In the genomic region with DNA sequence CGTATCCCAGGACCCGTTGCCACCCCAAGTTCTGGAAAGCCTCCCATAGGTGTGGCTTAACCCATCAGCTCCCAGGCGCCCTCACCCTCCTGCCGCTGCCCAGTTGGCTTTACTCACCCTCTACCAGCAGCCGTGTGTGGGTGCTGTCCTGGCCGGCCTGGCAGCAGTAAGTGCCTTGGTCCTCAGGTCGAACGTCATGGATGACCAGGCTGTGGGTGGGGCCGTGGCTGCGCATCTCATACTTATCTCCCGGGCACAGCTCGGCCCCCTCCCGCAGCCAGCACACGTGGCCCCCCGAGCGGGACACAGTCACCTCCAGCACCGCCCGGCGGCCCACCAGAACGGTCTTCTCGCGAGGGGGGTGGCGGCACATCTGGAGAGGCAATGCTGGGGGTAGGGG, we compare ENCODE assay signal across 10 cellular contexts. TPM values are rescaled to one million over a fixed set of nuclear protein-coding genes. Genes with fewer than 3 reads are reported as not detected.
DNase-seq lines count a peak whose midpoint lies in the region; ATAC-seq and TF ChIP-seq lines count a peak whose summit lies in the region.
"Had no signal": no experiment of that assay in that cellular context is flagged by ENCODE, and none has a peak within 500 bp of the region (broad histone marks: within the 10 kb centered on the region; RNA-seq: fewer than 3 reads in every experiment).

No MANE protein-coding gene starts in this region.

- ATAC-seq in stimulated activated naive CD8-positive, alpha-beta T cell treated with anti-CD3 and anti-CD28 coated beads, Interleukin-15, amount 100 ng/mL, for 72 hours: no peak
- no peak for ATAC-seq in stimulated activated naive CD8-positive, alpha-beta T cell treated with anti-CD3 and anti-CD28 coated beads, Interleukin-15, Interleukin-2, amounts not matched to agents 100 U/mL and 50 U/mL, for 24 hours

- intact Hi-C loops in ascending aorta (cut with DNase I): no loop called here
- intact Hi-C loops in activated T-helper 2 cell treated with anti-CD3 and anti-CD28 coated beads, Interferon-gamma antibody, Interleukin-2, Interleukin-4, amounts not matched to agents 10 μg/mL and 5 μg/mL and 100 μg/mL, durations not matched to agents 14 hours and 24 hours and 36 hours (cut with micrococcal nuclease): no loop called here

- H3K4me1 ChIP-seq in ascending aorta: peaks cover 6 to 19% of the 10 kb centered on the region in 2 donors

- H3K27ac ChIP-seq in ascending aorta: peak overlapping the region; percentile 40 to 77

- H3K9me3 Mint-ChIP-seq in stimulated activated naive CD8-positive, alpha-beta T cell treated with anti-CD3 and anti-CD28 coated beads, Interleukin-15, amount 100 ng/mL, for 72 hours: no peaks in the 10 kb centered on the region
- H3K9me3 Mint-ChIP-seq in endothelial cell (ENCODE audit: unreplicated experiment): no peaks in the 10 kb centered on the region
- H3K9me3 Mint-ChIP-seq in activated T-helper 2 cell treated with anti-CD3 and anti-CD28 coated beads, Interferon-gamma antibody, Interleukin-2, Interleukin-4, amounts not matched to agents 10 μg/mL and 5 μg/mL and 100 μg/mL, durations not matched to agents 14 hours and 24 hours and 36 hours: no peaks in the 10 kb centered on the region

- no peaks in the 10 kb centered on the region for H3K27me3 ChIP-seq in ascending aorta

- H3K4me3 Mint-ChIP-seq in stimulated activated naive CD8-positive, alpha-beta T cell treated with anti-CD3 and anti-CD28 coated beads, Interleukin-15, amount 100 ng/mL, for 72 hours: peak overlapping the region; percentile 25 to 83
- H3K4me3 Mint-ChIP-seq in endothelial cell (ENCODE audit: unreplicated experiment): no peak overlapping the region
- H3K4me3 Mint-ChIP-seq in activated T-helper 2 cell treated with anti-CD3 and anti-CD28 coated beads, Interferon-gamma antibody, Interleukin-2, Interleukin-4, amounts not matched to agents 10 μg/mL and 5 μg/mL and 100 μg/mL, durations not matched to agents 14 hours and 24 hours and 36 hours (ENCODE audit: low read depth): no peak overlapping the region

- peaks cover 11% of the 10 kb centered on the region for H3K36me3 Mint-ChIP-seq in endothelial cell (ENCODE audit: low read depth, unreplicated experiment)
- no peaks in the 10 kb centered on the region for H3K36me3 Mint-ChIP-seq in activated T-helper 2 cell treated with anti-CD3 and anti-CD28 coated beads, Interferon-gamma antibody, Interleukin-2, Interleukin-4, amounts not matched to agents 10 μg/mL and 5 μg/mL and 100 μg/mL, durations not matched to agents 14 hours and 24 hours and 36 hours (ENCODE audit: low read depth)

- H3K27ac Mint-ChIP-seq in stimulated activated naive CD8-positive, alpha-beta T cell treated with anti-CD3 and anti-CD28 coated beads, Interleukin-15, amount 100 ng/mL, for 72 hours: no peak overlapping the region
- no peak overlapping the region for H3K27ac Mint-ChIP-seq in endothelial cell (ENCODE audit: unreplicated experiment)
- no peak overlapping the region for H3K27ac Mint-ChIP-seq in activated T-helper 2 cell treated with anti-CD3 and anti-CD28 coated beads, Interferon-gamma antibody, Interleukin-2, Interleukin-4, amounts not matched to agents 10 μg/mL and 5 μg/mL and 100 μg/mL, durations not matched to agents 14 hours and 24 hours and 36 hours

- DNase-seq in stimulated activated naive CD8-positive, alpha-beta T cell treated with anti-CD3 and anti-CD28 coated beads, Interleukin-15, amount 100 ng/mL, for 72 hours: no peak
- DNase-seq in stimulated activated naive CD8-positive, alpha-beta T cell treated with anti-CD3 and anti-CD28 coated beads, Interleukin-15, Interleukin-2, amounts not matched to agents 100 U/mL and 50 U/mL, for 24 hours: no peak
- no peak for DNase-seq in ascending aorta (ENCODE audit: low spot score in 2 of 2)
- DNase-seq in islet precursor cell: peak; percentile 74
- DNase-seq in endothelial cell (ENCODE audit: low spot score): no peak
- DNase-seq in activated CD4-positive, alpha-beta T cell treated with anti-CD3 and anti-CD28 coated beads, Interleukin-2, amount 50 U/mL, for 1 hour: no peak
- no peak for DNase-seq in activated T-helper 2 cell treated with anti-CD3 and anti-CD28 coated beads, Interferon-gamma antibody, Interleukin-2, Interleukin-4, amounts not matched to agents 10 μg/mL and 5 μg/mL and 100 μg/mL, durations not matched to agents 14 hours and 24 hours and 36 hours (ENCODE audit: low spot score)
- no peak for DNase-seq in GM19240 (ENCODE audit: insufficient read length, low spot score)
- DNase-seq: activated T-cell treated with anti-CD3 and anti-CD28 coated beads for 4 hours, DND-41 had no signal

- TF ChIP-seq CTCF in ascending aorta (IDR thresholded peaks at IDR 0.05) (no peak), endothelial cell (IDR thresholded peaks at IDR 0.05; ENCODE audit: unreplicated experiment) (no peak)

- no peaks in the 10 kb centered on the region for H3K9me3 ChIP-seq in ascending aorta

- H3K4me3 ChIP-seq in ascending aorta: peak overlapping the region; percentile 61 to 79

- H3K27me3 Mint-ChIP-seq in stimulated activated naive CD8-positive, alpha-beta T cell treated with anti-CD3 and anti-CD28 coated beads, Interleukin-15, amount 100 ng/mL, for 72 hours: peaks cover 64% of the 10 kb centered on the region
- H3K27me3 Mint-ChIP-seq in endothelial cell (ENCODE audit: unreplicated experiment): peaks cover 35% of the 10 kb centered on the region
- H3K27me3 Mint-ChIP-seq in activated T-helper 2 cell treated with anti-CD3 and anti-CD28 coated beads, Interferon-gamma antibody, Interleukin-2, Interleukin-4, amounts not matched to agents 10 μg/mL and 5 μg/mL and 100 μg/mL, durations not matched to agents 14 hours and 24 hours and 36 hours (ENCODE audit: low read depth): peaks cover 20% of the 10 kb centered on the region

- peaks cover 0 to 9% of the 10 kb centered on the region in 2 donors for H3K36me3 ChIP-seq in ascending aorta

- H3K4me1 Mint-ChIP-seq in stimulated activated naive CD8-positive, alpha-beta T cell treated with anti-CD3 and anti-CD28 coated beads, Interleukin-15, amount 100 ng/mL, for 72 hours: peaks cover 16% of the 10 kb centered on the region
- no peaks in the 10 kb centered on the region for H3K4me1 Mint-ChIP-seq in endothelial cell (ENCODE audit: unreplicated experiment)
- H3K4me1 Mint-ChIP-seq in activated T-helper 2 cell treated with anti-CD3 and anti-CD28 coated beads, Interferon-gamma antibody, Interleukin-2, Interleukin-4, amounts not matched to agents 10 μg/mL and 5 μg/mL and 100 μg/mL, durations not matched to agents 14 hours and 24 hours and 36 hours (ENCODE audit: low read depth): peaks cover 2% of the 10 kb centered on the region

RNA-seq across cellular contexts. Expression of gene TMEM198, which starts 7.6 kb away (rescaled TPM):
- total RNA-seq in ascending aorta: 6.0 TPM
- not detected for total RNA-seq in endothelial cell (ENCODE audit: unreplicated experiment)
- total RNA-seq in activated T-helper 2 cell treated with anti-CD3 and anti-CD28 coated beads, Interferon-gamma antibody, Interleukin-2, Interleukin-4, amounts not matched to agents 10 μg/mL and 5 μg/mL and 100 μg/mL, durations not matched to agents 14 hours and 24 hours and 36 hours: 3.8 and 4.9 TPM in 2 replicates

RNA-seq across cellular contexts. Expression of gene CHPF, which starts 7.8 kb away (rescaled TPM):
- 249 TPM for total RNA-seq in ascending aorta
- 4.1 TPM for total RNA-seq in endothelial cell (ENCODE audit: unreplicated experiment)
- 40.2 and 41.9 TPM in 2 replicates for total RNA-seq in activated T-helper 2 cell treated with anti-CD3 and anti-CD28 coated beads, Interferon-gamma antibody, Interleukin-2, Interleukin-4, amounts not matched to agents 10 μg/mL and 5 μg/mL and 100 μg/mL, durations not matched to agents 14 hours and 24 hours and 36 hours

RNA-seq across cellular contexts. Expression of gene OBSL1, which starts 19.9 kb away (rescaled TPM):
- total RNA-seq in ascending aorta: 151 TPM
- 53.4 TPM for total RNA-seq in endothelial cell (ENCODE audit: unreplicated experiment)
- 0.37 and 0.59 TPM in 2 replicates for total RNA-seq in activated T-helper 2 cell treated with anti-CD3 and anti-CD28 coated beads, Interferon-gamma antibody, Interleukin-2, Interleukin-4, amounts not matched to agents 10 μg/mL and 5 μg/mL and 100 μg/mL, durations not matched to agents 14 hours and 24 hours and 36 hours

RNA-seq across cellular contexts. Expression of gene INHA, which starts 20.7 kb away (rescaled TPM):
- total RNA-seq in ascending aorta: not detected
- not detected for total RNA-seq in endothelial cell (ENCODE audit: unreplicated experiment)
- not detected in 2 replicates for total RNA-seq in activated T-helper 2 cell treated with anti-CD3 and anti-CD28 coated beads, Interferon-gamma antibody, Interleukin-2, Interleukin-4, amounts not matched to agents 10 μg/mL and 5 μg/mL and 100 μg/mL, durations not matched to agents 14 hours and 24 hours and 36 hours

RNA-seq across cellular contexts. Expression of gene ASIC4, which starts 37.1 kb away (rescaled TPM):
- not detected for total RNA-seq in ascending aorta
- total RNA-seq in endothelial cell (ENCODE audit: unreplicated experiment): 1.6 TPM
- not detected in 2 replicates for total RNA-seq in activated T-helper 2 cell treated with anti-CD3 and anti-CD28 coated beads, Interferon-gamma antibody, Interleukin-2, Interleukin-4, amounts not matched to agents 10 μg/mL and 5 μg/mL and 100 μg/mL, durations not matched to agents 14 hours and 24 hours and 36 hours

Comparison
In these comparisons a context has a peak if more than half of its experiments do, and no peak if none do; other contexts are left out.
1. H3K4me3 Mint-ChIP-seq: peak in stimulated activated naive CD8-positive, alpha-beta T cell treated with anti-CD3 and anti-CD28 coated beads, Interleukin-15, amount 100 ng/mL, for 72 hours (2 of 2); none in endothelial cell (single experiment) and activated T-helper 2 cell treated with anti-CD3 and anti-CD28 coated beads, Interferon-gamma antibody, Interleukin-2, Interleukin-4, amounts not matched to agents 10 μg/mL and 5 μg/mL and 100 μg/mL, durations not matched to agents 14 hours and 24 hours and 36 hours (single experiment).
2. RNA of gene OBSL1, which starts 19.9 kb away (total RNA-seq): 151 TPM in ascending aorta (single experiment) and 53.4 TPM in endothelial cell (single experiment); 0.37 to 0.59 TPM in activated T-helper 2 cell treated with anti-CD3 and anti-CD28 coated beads, Interferon-gamma antibody, Interleukin-2, Interleukin-4, amounts not matched to agents 10 μg/mL and 5 μg/mL and 100 μg/mL, durations not matched to agents 14 hours and 24 hours and 36 hours; every median in the first group is over 10 times any median in the second.